25 cellular contexts compared by ENCODE assay signal in genomic region chr18:37199741-37200140, GRCh38.
"Had no signal": no experiment of that assay in that cellular context is flagged by ENCODE, and none has a peak within 500 bp of the region (broad histone marks: within the 10 kb centered on the region; RNA-seq: fewer than 3 reads in every experiment).

No MANE protein-coding gene starts in this region.

- H3K4me1 ChIP-seq: esophagus muscularis mucosa, foreskin keratinocyte, gastroesophageal sphincter, heart left ventricle, left lung, lower lobe of right lung had no signal

- H3K27me3 Mint-ChIP-seq: naive thymus-derived CD4-positive, alpha-beta T cell had no signal

- H3K4me3 ChIP-seq: coronary artery, dorsolateral prefrontal cortex, esophagus muscularis mucosa, gastroesophageal sphincter, heart left ventricle, hepatocyte, left lung, lower lobe of right lung had no signal

- FAIRE-seq: endothelial cell of umbilical vein, frontal cortex, kidney had no signal

- H2AFZ ChIP-seq: hepatocyte had no signal

- H3K27ac Mint-ChIP-seq: immature natural killer cell; naive thymus-derived CD4-positive, alpha-beta T cell; natural killer cell had no signal

- H3K4me2 ChIP-seq: hepatocyte had no signal

- DNase-seq: dermis blood vessel endothelial cell; dorsolateral prefrontal cortex; effector CD4-positive, alpha-beta T cell; effector memory CD4-positive, alpha-beta T cell; heart left ventricle; hypothalamus; immature natural killer cell; islet precursor cell; kidney; kidney glomerular epithelial cell; left cardiac atrium; left lung; left ventricle myocardium superior; lower lobe of right lung; mesendoderm; midbrain; naive thymus-derived CD4-positive, alpha-beta T cell; natural killer cell had no signal

- H3K27ac ChIP-seq: coronary artery, dorsolateral prefrontal cortex, esophagus muscularis mucosa, foreskin keratinocyte, gastroesophageal sphincter, heart left ventricle, hepatocyte, left lung, lower lobe of right lung had no signal

- H3K4me1 Mint-ChIP-seq: immature natural killer cell; naive thymus-derived CD4-positive, alpha-beta T cell; natural killer cell had no signal

- ATAC-seq: foreskin keratinocyte; gastroesophageal sphincter; heart left ventricle; left cardiac atrium; left lung; left ventricle myocardium superior; lower lobe of right lung; naive thymus-derived CD4-positive, alpha-beta T cell; natural killer cell had no signal

- H3K27me3 ChIP-seq: esophagus muscularis mucosa, foreskin keratinocyte, gastroesophageal sphincter, heart left ventricle, hepatocyte, left lung had no signal

- H3K4me3 Mint-ChIP-seq: immature natural killer cell; naive thymus-derived CD4-positive, alpha-beta T cell; natural killer cell had no signal

- H3K36me3 ChIP-seq: heart left ventricle, left lung, lower lobe of right lung had no signal

- H3K79me2 ChIP-seq: hepatocyte had no signal
